In genomic region chr11:10322830-10323792, GRCh38 we compare ENCODE assay signal across 8 cellular contexts. TPM values are rescaled to one million over a fixed set of nuclear protein-coding genes. Genes with fewer than 3 reads are reported as not detected.
DNase-seq lines count a peak whose midpoint lies in the region; ATAC-seq and TF ChIP-seq lines count a peak whose summit lies in the region.

No MANE protein-coding gene starts in this region.

- no peak for TF ChIP-seq POLR2A in transverse colon (IDR thresholded peaks at IDR 0.05)

- H3K4me3 ChIP-seq in CD4-positive, CD25-positive, alpha-beta regulatory T cell (ENCODE audit: low read depth, low read length), result no peak overlapping the region
- H3K4me3 ChIP-seq in endodermal cell (ENCODE audit: low read length) (no peak overlapping the region), transverse colon (no peak overlapping the region)

- H3K9me3 Mint-ChIP-seq in CD4-positive, CD25-positive, alpha-beta regulatory T cell, result no peaks in the 10 kb centered on the region
- H3K9me3 Mint-ChIP-seq in activated CD4-positive, alpha-beta T cell treated with anti-CD3 and anti-CD28 coated beads, Interleukin-2, amount 10 ng/mL, durations not matched to agents 7 days and 5 days, result no peaks in the 10 kb centered on the region
- H3K9me3 Mint-ChIP-seq in endodermal cell, result no peaks in the 10 kb centered on the region

- POLR2A ChIA-PET in activated CD4-positive, alpha-beta T cell treated with anti-CD3 and anti-CD28 coated beads, Interleukin-2, amount 10 ng/mL, durations not matched to agents 7 days and 5 days (lab: Charles Lee), result interaction anchor here (0.5 kb wide), 1 partner anchor 13 kb away, joined by 3 read pairs; no protein-coding TSS in a partner anchor

- no peak overlapping the region for H3K27ac ChIP-seq in CD4-positive, CD25-positive, alpha-beta regulatory T cell (ENCODE audit: insufficient read depth, low read length, poor library complexity, severe bottlenecking)
- H3K27ac ChIP-seq in endodermal cell (ENCODE audit: low read depth, low read length), result no peak overlapping the region
- H3K27ac ChIP-seq in transverse colon, result peak overlapping the region; percentile 69 to 79 (median 78)

- no peaks in the 10 kb centered on the region for H3K36me3 Mint-ChIP-seq in CD4-positive, CD25-positive, alpha-beta regulatory T cell
- H3K36me3 Mint-ChIP-seq in activated CD4-positive, alpha-beta T cell treated with anti-CD3 and anti-CD28 coated beads, Interleukin-2, amount 10 ng/mL, durations not matched to agents 7 days and 5 days (ENCODE audit: low read depth), result no peaks in the 10 kb centered on the region
- H3K36me3 Mint-ChIP-seq in endodermal cell (ENCODE audit: low read depth), result no peaks in the 10 kb centered on the region

- H3K9me3 ChIP-seq in CD4-positive, CD25-positive, alpha-beta regulatory T cell (ENCODE audit: control insufficient read depth in 2 of 2, low read length in 2 of 2), result no peaks in the 10 kb centered on the region
- H3K9me3 ChIP-seq in endodermal cell (ENCODE audit: control insufficient read depth, low read length) (no peaks in the 10 kb centered on the region), transverse colon (no peaks in the 10 kb centered on the region)

- peaks cover 14% of the 10 kb centered on the region for H3K27me3 Mint-ChIP-seq in CD4-positive, CD25-positive, alpha-beta regulatory T cell
- peaks cover 8% of the 10 kb centered on the region for H3K27me3 Mint-ChIP-seq in activated CD4-positive, alpha-beta T cell treated with anti-CD3 and anti-CD28 coated beads, Interleukin-2, amount 10 ng/mL, durations not matched to agents 7 days and 5 days
- H3K27me3 Mint-ChIP-seq in endodermal cell (ENCODE audit: insufficient read depth), result peaks cover 34% of the 10 kb centered on the region

- ATAC-seq in CD4-positive, CD25-positive, alpha-beta regulatory T cell (ENCODE audit: low read depth in 2 of 2), result peak; percentile 64 to 67
- ATAC-seq in GM21576 (IDR thresholded peaks at IDR 0.05; ENCODE audit: unreplicated experiment) (peak; percentile 65), GM19328 (IDR thresholded peaks at IDR 0.05; ENCODE audit: unreplicated experiment) (no peak)

- no peak overlapping the region for H3K9ac ChIP-seq in endodermal cell (ENCODE audit: extremely low read depth, low read length, poor library complexity, severe bottlenecking)

- CTCF ChIA-PET in activated CD4-positive, alpha-beta T cell treated with anti-CD3 and anti-CD28 coated beads, Interleukin-2, amount 10 ng/mL, durations not matched to agents 7 days and 5 days (lab: Charles Lee), result interaction anchor here (0.9 to 1.2 kb wide), 2 partner anchors 13 to 788 kb away, joined by 3 to 6 read pairs; no protein-coding TSS in a partner anchor

- no peak overlapping the region for H3K4me3 Mint-ChIP-seq in CD4-positive, CD25-positive, alpha-beta regulatory T cell
- no peak overlapping the region for H3K4me3 Mint-ChIP-seq in activated CD4-positive, alpha-beta T cell treated with anti-CD3 and anti-CD28 coated beads, Interleukin-2, amount 10 ng/mL, durations not matched to agents 7 days and 5 days
- H3K4me3 Mint-ChIP-seq in endodermal cell, result no peak overlapping the region

- peaks cover 3% of the 10 kb centered on the region for H3K27me3 ChIP-seq in CD4-positive, CD25-positive, alpha-beta regulatory T cell (ENCODE audit: control insufficient read depth, insufficient read depth, low read length)
- peaks cover 5% of the 10 kb centered on the region for H3K27me3 ChIP-seq in endodermal cell (ENCODE audit: control insufficient read depth, insufficient read depth, low read length, poor library complexity, severe bottlenecking)
- no peaks in the 10 kb centered on the region for H3K27me3 ChIP-seq in transverse colon

- TF ChIP-seq CTCF in endodermal cell (conservative IDR thresholded peaks at IDR 0.05), result peak; percentile 69
- peak; percentile 49 to 88 (median 56) for TF ChIP-seq CTCF in transverse colon (IDR thresholded peaks at IDR 0.05)

- peak; percentile 29 for TF ChIP-seq EP300 in transverse colon (IDR thresholded peaks at IDR 0.05; ENCODE audit: low read depth)

- peaks cover 0 to 4% (median 0%) of the 10 kb centered on the region in 4 donors for H3K4me1 Mint-ChIP-seq in CD4-positive, CD25-positive, alpha-beta regulatory T cell
- peaks cover 5% of the 10 kb centered on the region for H3K4me1 Mint-ChIP-seq in activated CD4-positive, alpha-beta T cell treated with anti-CD3 and anti-CD28 coated beads, Interleukin-2, amount 10 ng/mL, durations not matched to agents 7 days and 5 days
- peaks cover 52% of the 10 kb centered on the region for H3K4me1 Mint-ChIP-seq in endodermal cell

- H3K27ac Mint-ChIP-seq in CD4-positive, CD25-positive, alpha-beta regulatory T cell, result peak overlapping the region; percentile 28 to 74 (median 70)
- peak overlapping the region; percentile 70 for H3K27ac Mint-ChIP-seq in activated CD4-positive, alpha-beta T cell treated with anti-CD3 and anti-CD28 coated beads, Interleukin-2, amount 10 ng/mL, durations not matched to agents 7 days and 5 days
- H3K27ac Mint-ChIP-seq in endodermal cell, result no peak overlapping the region

- H3K4me1 ChIP-seq in CD4-positive, CD25-positive, alpha-beta regulatory T cell (ENCODE audit: control insufficient read depth, insufficient read depth, low read length, poor library complexity, severe bottlenecking), result no peaks in the 10 kb centered on the region
- H3K4me1 ChIP-seq in endodermal cell (ENCODE audit: control insufficient read depth, insufficient read depth, low read length) (peaks cover 38% of the 10 kb centered on the region), transverse colon (peaks cover 10 to 54% (median 33%) of the 10 kb centered on the region in 4 donors)

- 59 to 71% methylated on average over 7 to 8 of the region's 8 CpGs for WGBS in endodermal cell (ENCODE audit: insufficient coverage in 1 of 2, insufficient read length in 1 of 2), 2 experiments
- WGBS in transverse colon (ENCODE audit: low coverage in 1 of 2), 2 donors, result 15 to 23% methylated on average over 7 to 8 of the region's 8 CpGs

- DNase-seq in CD4-positive, CD25-positive, alpha-beta regulatory T cell, result peak in 2 of 3 donors; percentile 53 to 68
- DNase-seq in NCI-H2227 treated with DMSO at 0.1 percent for 48 hours (lab: John Stamatoyannopoulos, UW), result peak; percentile 63
- peak; percentile 55 for DNase-seq in activated CD4-positive, alpha-beta T cell treated with anti-CD3 and anti-CD28 coated beads, Interleukin-2, amount 10 ng/mL, durations not matched to agents 7 days and 5 days
- DNase-seq in endodermal cell, result peak; percentile 57
- DNase-seq in mucosa of gallbladder (ENCODE audit: low spot score), result peak; percentile 75
- DNase-seq in transverse colon, result peak; percentile 65

- no peaks in the 10 kb centered on the region for H3K36me3 ChIP-seq in CD4-positive, CD25-positive, alpha-beta regulatory T cell (ENCODE audit: control insufficient read depth, insufficient read depth, low read length)
- H3K36me3 ChIP-seq in endodermal cell (ENCODE audit: control insufficient read depth, insufficient read depth, low read length) (no peaks in the 10 kb centered on the region), transverse colon (no peaks in the 10 kb centered on the region)

- in situ Hi-C loops in transverse colon (cut with MboI; ENCODE audit: low pct_ligation_motif_present in 1 of 4, low pct_unique_long_range_greater_than_20kb in 1 of 4, low sequenced_read_pairs in 3 of 4), result loop anchor here (10.0 to 25.0 kb wide), 3 partner anchors 461 to 568 kb away; no protein-coding TSS in a partner anchor

- intact Hi-C loops in transverse colon (cut with DNase I; ENCODE audit: low total_unique reads), result loop anchor here (5.0 kb wide), 1 partner anchor 566 kb away; no protein-coding TSS in a partner anchor

RNA-seq across cellular contexts. Expression of gene ADM, which starts 18.2 kb away (rescaled TPM):
- total RNA-seq in CD4-positive, CD25-positive, alpha-beta regulatory T cell, result 0.39 TPM
- polyA plus RNA-seq in CD4-positive, CD25-positive, alpha-beta regulatory T cell, result not detected
- total RNA-seq in activated CD4-positive, alpha-beta T cell treated with anti-CD3 and anti-CD28 coated beads, Interleukin-2, amount 10 ng/mL, durations not matched to agents 7 days and 5 days, result under 1 TPM; 0.27 to 0.92 TPM
- 10 to 100 TPM; 20.6 to 35.5 TPM for total RNA-seq in endodermal cell
- 38.5 TPM for polyA plus RNA-seq in endodermal cell (2013, experiment 1 of 2)
- polyA plus RNA-seq in endodermal cell (2013, experiment 2 of 2), result 38.1 TPM
- 27.2 TPM for total RNA-seq in mucosa of gallbladder
- total RNA-seq in transverse colon, result 100 to 1,000 TPM in 3 of 4 donors, 10 to 100 TPM in 1; 51.9 to 235 (median 157) TPM

RNA-seq across cellular contexts. Expression of gene SBF2, which starts 29.1 kb away (rescaled TPM):
- 5.5 TPM for total RNA-seq in CD4-positive, CD25-positive, alpha-beta regulatory T cell
- 1 to 10 TPM; 1.1 to 2.1 (median 1.7) TPM for polyA plus RNA-seq in CD4-positive, CD25-positive, alpha-beta regulatory T cell
- 1 to 10 TPM; 3.2 to 3.7 TPM for total RNA-seq in activated CD4-positive, alpha-beta T cell treated with anti-CD3 and anti-CD28 coated beads, Interleukin-2, amount 10 ng/mL, durations not matched to agents 7 days and 5 days
- total RNA-seq in endodermal cell, result 10 to 100 TPM; 27.1 to 32.5 TPM
- polyA plus RNA-seq in endodermal cell (2013, experiment 1 of 2), result 24.3 TPM
- 23.7 TPM for polyA plus RNA-seq in endodermal cell (2013, experiment 2 of 2)
- total RNA-seq in mucosa of gallbladder, result 53.1 TPM
- 10 to 100 TPM; 46.4 to 71.0 (median 54.8) TPM for total RNA-seq in transverse colon

Comparison
In these comparisons a context has a peak if more than half of its experiments do, and no peak if none do; other contexts are left out.
1. H3K27ac ChIP-seq: peak in transverse colon (4 of 4); none in CD4-positive, CD25-positive, alpha-beta regulatory T cell (single experiment) and endodermal cell (single experiment).
2. RNA of gene ADM, which starts 18.2 kb away (total RNA-seq): 51.9 to 235 TPM in transverse colon, 20.6 to 35.5 TPM in endodermal cell and 27.2 TPM in mucosa of gallbladder (single experiment); 0.27 to 0.92 TPM in activated CD4-positive, alpha-beta T cell treated with anti-CD3 and anti-CD28 coated beads, Interleukin-2, amount 10 ng/mL, durations not matched to agents 7 days and 5 days and 0.39 TPM in CD4-positive, CD25-positive, alpha-beta regulatory T cell (single experiment); every median in the first group is over 10 times any median in the second.
3. Peak in every context shown above with its lines, with median percentiles within 50 percentile points of each other: DNase-seq.